8 cellular contexts compared by ENCODE assay signal in genomic region chr21:32772281-32773047, GRCh38. TPM values are rescaled to one million over a fixed set of nuclear protein-coding genes. Genes with fewer than 3 reads are reported as not detected.
DNase-seq lines count a peak whose midpoint lies in the region; ATAC-seq, FAIRE-seq and TF ChIP-seq lines count a peak whose summit lies in the region.

No MANE protein-coding gene starts in this region.

- H3K9me3 ChIP-seq in neuron (ENCODE audit: low read length) (no peaks in the 10 kb centered on the region), testis (no peaks in the 10 kb centered on the region)

- H3K4me3 ChIP-seq in neuron (ENCODE audit: low read length) (peak overlapping the region; percentile 100), testis (peak overlapping the region; percentile 67 to 84)

- WGBS in testis, 2 donors, result 21 to 22% methylated on average over 13 of the region's 13 CpGs

- peaks cover 23% of the 10 kb centered on the region for H3K36me3 ChIP-seq in neuron (ENCODE audit: insufficient read depth, low read length)
- H3K36me3 ChIP-seq in testis (ENCODE audit: low read depth, missing control alignments), result no peaks in the 10 kb centered on the region

- DNase-seq in GM18507 (ENCODE audit: extremely low spot score, insufficient read length, low read depth) (peak; percentile 22), NCI-H510A treated with DMSO at 0.1 percent for 48 hours (lab: John Stamatoyannopoulos, UW) (peak; percentile 43), erythroblast (lab: John Stamatoyannopoulos, UW) (peak; percentile 68 to 70), testis (peak; percentile 24)
- peak; percentile 43 for DNase-seq in activated CD8-positive, alpha-beta memory T cell treated with anti-CD3 and anti-CD28 coated beads, Interleukin-2, amount 50 U/mL, for 24 hours (ENCODE audit: extremely low read depth)

- ATAC-seq in GM19463 (IDR thresholded peaks at IDR 0.05; ENCODE audit: unreplicated experiment), result no peak
- ATAC-seq in HG02852 (IDR thresholded peaks at IDR 0.05; ENCODE audit: unreplicated experiment), result no peak

- H2AFZ ChIP-seq in neuron (ENCODE audit: low read depth, low read length), result peak overlapping the region; percentile 83

- intact Hi-C loops in testis (cut with DNase I; ENCODE audit: low total_unique reads), result no loop called here

- no peak for FAIRE-seq in GM18507 (lab: Jason Lieb, UNC)

- H3K27me3 ChIP-seq in neuron (ENCODE audit: insufficient read depth, low read length) (no peaks in the 10 kb centered on the region), testis (no peaks in the 10 kb centered on the region)

- TF ChIP-seq POLR2A in erythroblast (IDR thresholded peaks at IDR 0.05; ENCODE audit: low read length) (peak; percentile 84), testis (IDR thresholded peaks at IDR 0.05) (no peak)

- H3K4me1 ChIP-seq in neuron (ENCODE audit: insufficient read depth, low read length) (peaks cover 24% of the 10 kb centered on the region), testis (peaks cover 9% of the 10 kb centered on the region)

- H3K27ac ChIP-seq in testis, result peak overlapping the region; percentile 64 to 83

- TF ChIP-seq CTCF in testis (IDR thresholded peaks at IDR 0.05), result no peak

RNA-seq across cellular contexts. Expression of gene PAXBP1, which starts 0.9 kb away (rescaled TPM):
- total RNA-seq in testis, result 10 to 100 TPM; 53.9 to 82.1 TPM
- 29.7 TPM for polyA plus RNA-seq in testis (ENCODE audit: insufficient read depth, low read depth, low replicate concordance)

RNA-seq across cellular contexts. Expression of gene SYNJ1, which starts 44.7 kb away (rescaled TPM):
- total RNA-seq in testis, result 10 to 100 TPM; 20.9 to 22.7 TPM
- 22.2 TPM for polyA plus RNA-seq in testis (ENCODE audit: insufficient read depth, low read depth, low replicate concordance)
